20 cellular contexts compared by ENCODE assay signal in the genomic region with DNA sequence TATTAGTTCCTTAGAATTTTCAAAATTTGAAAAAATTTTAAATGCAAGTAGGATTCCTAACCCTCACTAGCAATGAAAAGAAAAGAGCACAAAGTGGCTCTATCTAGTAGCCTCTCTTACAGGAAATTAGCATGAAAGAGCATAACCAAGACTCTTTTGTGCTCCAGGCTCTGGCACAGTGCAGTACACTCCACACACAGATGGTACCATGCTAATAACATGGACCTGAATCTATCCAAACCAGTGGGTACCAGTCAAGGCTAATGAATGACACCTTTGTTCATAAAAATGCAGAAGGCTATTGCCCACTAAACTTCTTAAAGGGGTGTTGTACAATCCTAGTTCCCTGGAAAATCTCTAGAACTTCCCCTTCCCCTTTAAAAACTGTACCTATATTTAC.
DNase-seq lines count a peak whose midpoint lies in the region; ATAC-seq and TF ChIP-seq lines count a peak whose summit lies in the region.
"Had no signal": no experiment of that assay in that cellular context is flagged by ENCODE, and none has a peak within 500 bp of the region (broad histone marks: within the 10 kb centered on the region; RNA-seq: fewer than 3 reads in every experiment).

No MANE protein-coding gene starts in this region.

- no peak for ATAC-seq in heart right ventricle
- no peak for ATAC-seq in GM19023 (IDR thresholded peaks at IDR 0.05; ENCODE audit: unreplicated experiment)
- ATAC-seq: GM12878 had no signal

- no peak for TF ChIP-seq CTCF in right atrium auricular region (IDR thresholded peaks at IDR 0.05)
- no peak for TF ChIP-seq CTCF in heart right ventricle (IDR thresholded peaks at IDR 0.05)
- TF ChIP-seq CTCF in osteoblast (IDR thresholded peaks at IDR 0.05; ENCODE audit: extremely low read depth, low read depth, low read length) = no peak
- TF ChIP-seq CTCF in GM13976 (IDR thresholded peaks at IDR 0.05; ENCODE audit: borderline replicate concordance, control extremely low read depth, extremely low read depth, insufficient read depth, missing control alignments) = no peak

- H3K36me3 ChIP-seq in right atrium auricular region = peaks cover under 1% of the 10 kb centered on the region
- peaks cover 0 to 37% (median 4%) of the 10 kb centered on the region in 9 donors for H3K36me3 ChIP-seq in heart right ventricle
- no peaks in the 10 kb centered on the region for H3K36me3 ChIP-seq in osteoblast (ENCODE audit: insufficient read depth, low read length)

- peak overlapping the region; percentile 29 for H2AFZ ChIP-seq in osteoblast (ENCODE audit: low read length)
- H2AFZ ChIP-seq: GM23248, PC-9 had no signal

- H3K4me3 ChIP-seq in right atrium auricular region (no peak overlapping the region), heart right ventricle (no peak overlapping the region), osteoblast (ENCODE audit: insufficient read depth, low read length) (no peak overlapping the region)
- H3K4me3 ChIP-seq: GM12878, GM23248, PC-9 had no signal

- peak overlapping the region; percentile 70 for H3K4me2 ChIP-seq in osteoblast (ENCODE audit: insufficient read depth, low read length)
- H3K4me2 ChIP-seq: PC-9 had no signal

- H3K4me1 ChIP-seq in right atrium auricular region = no peaks in the 10 kb centered on the region
- H3K4me1 ChIP-seq in heart right ventricle = peaks cover 0 to 5% (median 2%) of the 10 kb centered on the region in 9 donors
- peaks cover 30% of the 10 kb centered on the region for H3K4me1 ChIP-seq in osteoblast (ENCODE audit: insufficient read depth, low read length)

- no peaks in the 10 kb centered on the region for H3K27me3 ChIP-seq in right atrium auricular region
- no peaks in the 10 kb centered on the region for H3K27me3 ChIP-seq in heart right ventricle
- no peaks in the 10 kb centered on the region for H3K27me3 ChIP-seq in osteoblast (ENCODE audit: insufficient read depth, low read length)

- H3K9me3 ChIP-seq in right atrium auricular region = no peaks in the 10 kb centered on the region
- H3K9me3 ChIP-seq in heart right ventricle = no peaks in the 10 kb centered on the region
- no peaks in the 10 kb centered on the region for H3K9me3 ChIP-seq in osteoblast (ENCODE audit: low read depth, low read length)

- no peaks in the 10 kb centered on the region for H4K20me1 ChIP-seq in osteoblast (ENCODE audit: insufficient read depth, low read length)

- intact Hi-C loops in heart right ventricle (cut with DNase I) = no loop called here

- H3K79me2 ChIP-seq in osteoblast (ENCODE audit: insufficient read depth, low read length) = no peaks in the 10 kb centered on the region

- in situ Hi-C loops in GM13976 (cut with MboI; ENCODE audit: low sequenced_read_pairs, unreplicated experiment) = no loop called here

- H3K27ac ChIP-seq in right atrium auricular region (peak overlapping the region; percentile 26 to 57), heart right ventricle (peak overlapping the region in 2 of 10 donors; percentile 47 to 52), osteoblast (ENCODE audit: low read depth, low read length) (peak overlapping the region; percentile 87)
- H3K27ac ChIP-seq: 22Rv1, PC-9 had no signal

- DNase-seq in right atrium auricular region (ENCODE audit: low spot score) = no peak
- no peak for DNase-seq in heart right ventricle
- peak; percentile 93 for DNase-seq in globus pallidus (ENCODE audit: low spot score)
- DNase-seq in osteoblast (ENCODE audit: insufficient read length, low spot score, missing footprints) = no peak
- DNase-seq in T1000 (lab: John Stamatoyannopoulos, UW) = no peak
- DNase-seq in GM13976 (ENCODE audit: low spot score) = no peak
- DNase-seq in hepatic stellate cell (ENCODE audit: low spot score) = no peak
- DNase-seq: CD8-positive, alpha-beta memory T cell; DND-41; GM23248; HCEC 1CT; KG1; NCI-H1048; NCI-H146; NCI-H2081; NCI-H774; PC-9 had no signal
